Comparison of ENCODE assay signal across 19 cellular contexts in the genomic region with DNA sequence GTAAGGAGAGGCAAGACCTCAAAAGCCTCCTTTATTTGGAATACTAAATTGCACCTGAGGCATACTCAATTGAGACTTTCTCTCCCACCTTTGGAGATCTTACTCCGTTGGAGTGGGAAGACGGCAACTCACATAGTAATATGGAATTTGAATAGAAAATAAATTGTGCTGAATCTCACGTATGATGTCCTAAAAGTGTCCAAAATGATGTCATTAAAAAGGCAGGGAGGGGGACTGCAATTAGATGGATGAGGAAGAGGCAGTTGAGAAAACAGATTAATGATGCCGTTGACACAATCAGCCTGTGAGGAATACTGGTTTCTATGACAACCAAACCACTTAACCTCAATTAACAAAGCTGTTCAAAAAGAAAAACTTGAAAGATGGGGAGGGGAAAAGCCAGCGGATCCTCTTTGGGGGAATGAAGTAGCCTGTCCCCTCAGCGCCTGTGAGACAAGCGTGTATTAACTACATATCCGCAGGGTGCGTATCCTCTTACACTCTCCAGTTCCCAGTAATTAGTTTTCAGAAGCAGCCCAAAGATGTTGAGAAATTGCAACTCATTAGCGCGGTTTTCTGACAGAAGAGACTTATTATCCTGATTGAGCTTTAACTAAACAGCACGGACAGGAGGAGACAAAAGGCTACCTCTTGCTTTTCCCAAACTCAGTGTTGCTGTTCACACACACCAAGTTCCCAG.
A peak's percentile ranks its signal among the peaks of the same experiment; 100 is the strongest.
DNase-seq lines count a peak whose midpoint lies in the region; ATAC-seq and TF ChIP-seq lines count a peak whose summit lies in the region.
"Had no signal": no experiment of that assay in that cellular context is flagged by ENCODE, and none has a peak within 500 bp of the region (broad histone marks: within the 10 kb centered on the region; RNA-seq: fewer than 3 reads in every experiment).

No MANE protein-coding gene starts in this region.

- POLR2A ChIA-PET in activated CD8-positive, alpha-beta T cell treated with anti-CD3 and anti-CD28 coated beads, Interleukin-2, amount 10 ng/mL, durations not matched to agents 7 days and 5 days (lab: Charles Lee): no interaction called here

- H3K27ac ChIP-seq in GM23338 (ENCODE audit: low read depth) (no peak overlapping the region), mesodermal cell (ENCODE audit: low read depth, low read length, severe bottlenecking) (peak overlapping the region; percentile 5), suprapubic skin (no peak overlapping the region)
- H3K27ac ChIP-seq: heart left ventricle, testis had no signal

- H3F3A ChIP-seq in GM23338 (replicated peaks; ENCODE audit: low read depth): no peaks in the 10 kb centered on the region

- no peaks in the 10 kb centered on the region for H3K9me3 ChIP-seq in mesodermal cell (ENCODE audit: control insufficient read depth, low read length)
- no peaks in the 10 kb centered on the region for H3K9me3 ChIP-seq in suprapubic skin
- H3K9me3 ChIP-seq: heart left ventricle, testis had no signal

- H3K27me3 ChIP-seq in GM23338 (ENCODE audit: insufficient read depth) (no peaks in the 10 kb centered on the region), suprapubic skin (no peaks in the 10 kb centered on the region)
- H3K27me3 ChIP-seq: heart left ventricle, testis had no signal

- no peaks in the 10 kb centered on the region for H3K36me3 Mint-ChIP-seq in GM23338 (ENCODE audit: low read depth)
- no peaks in the 10 kb centered on the region for H3K36me3 Mint-ChIP-seq in activated CD8-positive, alpha-beta T cell treated with anti-CD3 and anti-CD28 coated beads, Interleukin-2, amount 10 ng/mL, durations not matched to agents 7 days and 5 days (ENCODE audit: low read depth)
- H3K36me3 Mint-ChIP-seq: activated CD8-positive, alpha-beta memory T cell treated with anti-CD3 and anti-CD28 coated beads, Interleukin-2, amount 10 ng/mL, durations not matched to agents 7 days and 5 days; activated naive CD8-positive, alpha-beta T cell treated with anti-CD3 and anti-CD28 coated beads for 36 hours; CD8-positive, alpha-beta T cell; immature natural killer cell had no signal

- 91 to 93% methylated on average over 6 to 8 of the region's 12 CpGs for WGBS in mesodermal cell (ENCODE audit: insufficient coverage in 2 of 2), 2 experiments
- 86% methylated on average over 12 of the region's 12 CpGs for WGBS in suprapubic skin

- CTCF ChIA-PET in activated CD8-positive, alpha-beta T cell treated with anti-CD3 and anti-CD28 coated beads, Interleukin-2, amount 10 ng/mL, durations not matched to agents 7 days and 5 days (lab: Charles Lee): no interaction called here

- H2AFZ ChIP-seq in GM23338: peak overlapping the region; percentile 75

- TF ChIP-seq CTCF in GM23338 (conservative IDR thresholded peaks at IDR 0.05; ENCODE audit: low read depth in 2 of 2) (no peak), suprapubic skin (IDR thresholded peaks at IDR 0.05) (no peak)

- H3K36me3 ChIP-seq in GM23338 (ENCODE audit: insufficient read depth) (no peaks in the 10 kb centered on the region), mesodermal cell (ENCODE audit: control insufficient read depth, insufficient read depth, low read length) (no peaks in the 10 kb centered on the region), suprapubic skin (no peaks in the 10 kb centered on the region)
- H3K36me3 ChIP-seq: heart left ventricle had no signal

- H3K4me1 ChIP-seq in GM23338 (ENCODE audit: insufficient read depth) (peaks cover 19% of the 10 kb centered on the region), mesodermal cell (ENCODE audit: control insufficient read depth, insufficient read depth, low read length, poor library complexity, severe bottlenecking) (no peaks in the 10 kb centered on the region), suprapubic skin (peaks cover 3% of the 10 kb centered on the region)
- H3K4me1 ChIP-seq: heart left ventricle, testis had no signal

- no peak for TF ChIP-seq POLR2A in suprapubic skin (IDR thresholded peaks at IDR 0.05)

- DNase-seq in GM23338 (ENCODE audit: low spot score): no peak
- peak; percentile 61 for DNase-seq in NCI-H1417 treated with DMSO at 0.1 percent for 48 hours (lab: John Stamatoyannopoulos, UW)
- peak; percentile 99 for DNase-seq in NCI-H69 (lab: John Stamatoyannopoulos, UW)
- DNase-seq in activated CD8-positive, alpha-beta T cell treated with anti-CD3 and anti-CD28 coated beads, Interleukin-2, amount 10 ng/mL, durations not matched to agents 7 days and 5 days: no peak
- DNase-seq in suprapubic skin (ENCODE audit: low spot score in 2 of 2): no peak
- DNase-seq: activated CD8-positive, alpha-beta memory T cell treated with anti-CD3 and anti-CD28 coated beads, Interleukin-2, amount 10 ng/mL, durations not matched to agents 7 days and 5 days; activated naive CD8-positive, alpha-beta T cell treated with anti-CD3 and anti-CD28 coated beads for 36 hours; CD8-positive, alpha-beta T cell; EL; heart left ventricle; immature natural killer cell; left ventricle myocardium superior; NCI-H187; nucleus accumbens; RPMI8226; testis had no signal

- no peak for TF ChIP-seq EP300 in suprapubic skin (IDR thresholded peaks at IDR 0.05)

- H4K20me1 ChIP-seq in GM23338 (replicated peaks; ENCODE audit: insufficient read depth): no peaks in the 10 kb centered on the region

- 0 out of 2 replicates have a peak, but pooled peaks cover 5% of the 10 kb centered on the region for H3K9me2 ChIP-seq in GM23338 (ENCODE audit: insufficient read depth)

- H3K27ac Mint-ChIP-seq in GM23338: no peak overlapping the region
- no peak overlapping the region for H3K27ac Mint-ChIP-seq in activated CD8-positive, alpha-beta T cell treated with anti-CD3 and anti-CD28 coated beads, Interleukin-2, amount 10 ng/mL, durations not matched to agents 7 days and 5 days
- H3K27ac Mint-ChIP-seq: activated CD8-positive, alpha-beta memory T cell treated with anti-CD3 and anti-CD28 coated beads, Interleukin-2, amount 10 ng/mL, durations not matched to agents 7 days and 5 days; activated naive CD8-positive, alpha-beta T cell treated with anti-CD3 and anti-CD28 coated beads for 36 hours; CD8-positive, alpha-beta T cell; immature natural killer cell had no signal

- no peak overlapping the region for H3K4me2 ChIP-seq in GM23338

- H3K4me3 ChIP-seq in GM23338: no peak overlapping the region
- no peak overlapping the region for H3K4me3 ChIP-seq in mesodermal cell (ENCODE audit: extremely low read depth, insufficient read depth, low read length, poor library complexity, severe bottlenecking)
- no peak overlapping the region for H3K4me3 ChIP-seq in suprapubic skin
- H3K4me3 ChIP-seq: heart left ventricle, testis had no signal

- no peaks in the 10 kb centered on the region for H3K9me3 Mint-ChIP-seq in GM23338
- H3K9me3 Mint-ChIP-seq in activated CD8-positive, alpha-beta T cell treated with anti-CD3 and anti-CD28 coated beads, Interleukin-2, amount 10 ng/mL, durations not matched to agents 7 days and 5 days (ENCODE audit: insufficient read depth): no peaks in the 10 kb centered on the region
- H3K9me3 Mint-ChIP-seq: activated naive CD8-positive, alpha-beta T cell treated with anti-CD3 and anti-CD28 coated beads for 36 hours; CD8-positive, alpha-beta T cell had no signal

- peaks cover 14% of the 10 kb centered on the region for H3K4me1 Mint-ChIP-seq in GM23338
- H3K4me1 Mint-ChIP-seq in activated CD8-positive, alpha-beta T cell treated with anti-CD3 and anti-CD28 coated beads, Interleukin-2, amount 10 ng/mL, durations not matched to agents 7 days and 5 days (ENCODE audit: low read depth): no peaks in the 10 kb centered on the region

- no peaks in the 10 kb centered on the region for H3K27me3 Mint-ChIP-seq in GM23338 (ENCODE audit: insufficient read depth, low read depth, poor library complexity)
- peaks cover 16% of the 10 kb centered on the region for H3K27me3 Mint-ChIP-seq in activated CD8-positive, alpha-beta T cell treated with anti-CD3 and anti-CD28 coated beads, Interleukin-2, amount 10 ng/mL, durations not matched to agents 7 days and 5 days (ENCODE audit: low read depth)
- H3K27me3 Mint-ChIP-seq: activated naive CD8-positive, alpha-beta T cell treated with anti-CD3 and anti-CD28 coated beads for 36 hours had no signal

- H3K4me3 Mint-ChIP-seq in GM23338: no peak overlapping the region
- no peak overlapping the region for H3K4me3 Mint-ChIP-seq in activated CD8-positive, alpha-beta T cell treated with anti-CD3 and anti-CD28 coated beads, Interleukin-2, amount 10 ng/mL, durations not matched to agents 7 days and 5 days
- H3K4me3 Mint-ChIP-seq: activated CD8-positive, alpha-beta memory T cell treated with anti-CD3 and anti-CD28 coated beads, Interleukin-2, amount 10 ng/mL, durations not matched to agents 7 days and 5 days; activated naive CD8-positive, alpha-beta T cell treated with anti-CD3 and anti-CD28 coated beads for 36 hours; CD8-positive, alpha-beta T cell; immature natural killer cell had no signal

- ATAC-seq in GM23338 (no peak), esophagus mucosa (no peak)
- no peak for ATAC-seq in activated CD8-positive, alpha-beta T cell treated with anti-CD3 and anti-CD28 coated beads, Interleukin-2, amount 10 ng/mL, durations not matched to agents 7 days and 5 days
- ATAC-seq: activated CD8-positive, alpha-beta memory T cell treated with anti-CD3 and anti-CD28 coated beads, Interleukin-2, amount 10 ng/mL, durations not matched to agents 7 days and 5 days; CD8-positive, alpha-beta T cell; heart left ventricle; left ventricle myocardium superior; SK-N-SH treated with all-trans-retinoic acid at 6 μM for 48 hours had no signal

- H3K79me2 ChIP-seq in GM23338 (replicated peaks; ENCODE audit: insufficient read depth): no peaks in the 10 kb centered on the region

Comparison
In these comparisons a context has a peak if more than half of its experiments do, and no peak if none do; other contexts are left out.
1. DNase-seq: peak in NCI-H1417 treated with DMSO at 0.1 percent for 48 hours (single experiment) and NCI-H69 (single experiment); none in GM23338 (single experiment), activated CD8-positive, alpha-beta T cell treated with anti-CD3 and anti-CD28 coated beads, Interleukin-2, amount 10 ng/mL, durations not matched to agents 7 days and 5 days (single experiment) and suprapubic skin (0 of 2).